In the genomic region with DNA sequence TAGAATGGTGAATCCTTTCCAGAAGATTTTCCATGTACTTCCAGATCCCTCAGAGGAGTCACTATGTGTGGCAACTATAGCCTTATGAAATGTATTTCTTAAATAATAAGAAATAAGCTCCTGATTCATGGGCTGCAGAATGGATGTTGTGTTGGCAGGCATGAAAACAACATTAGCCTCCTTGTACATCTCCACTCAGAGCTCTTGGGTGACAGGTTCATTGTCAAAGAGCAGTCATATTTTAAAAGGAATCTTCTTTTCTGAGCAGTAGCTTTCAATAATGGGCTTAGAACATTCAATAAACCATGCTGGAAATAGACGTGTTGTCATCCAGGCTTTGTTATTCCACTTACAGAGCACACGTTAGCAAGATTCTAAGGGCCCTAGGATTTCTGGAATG, we compare ENCODE assay signal across 24 cellular contexts.
DNase-seq lines count a peak whose midpoint lies in the region; ATAC-seq, FAIRE-seq and TF ChIP-seq lines count a peak whose summit lies in the region.
"Had no signal": no experiment of that assay in that cellular context is flagged by ENCODE, and none has a peak within 500 bp of the region (broad histone marks: within the 10 kb centered on the region; RNA-seq: fewer than 3 reads in every experiment).

No MANE protein-coding gene starts in this region.

- H3K9me1 ChIP-seq in endothelial cell of umbilical vein (replicated peaks; ENCODE audit: control insufficient read depth, extremely low read depth, insufficient read depth, low read length) = no peaks in the 10 kb centered on the region

- no peaks in the 10 kb centered on the region for H3K79me2 ChIP-seq in endothelial cell of umbilical vein (ENCODE audit: control insufficient read depth, insufficient read depth, low read length)

- no peaks in the 10 kb centered on the region for H3K36me3 Mint-ChIP-seq in activated naive CD4-positive, alpha-beta T cell treated with anti-CD3 and anti-CD28 coated beads, Interleukin-2, amount 10 ng/mL, durations not matched to agents 7 days and 5 days
- peaks cover 0 to 6% (median 6%) of the 10 kb centered on the region in 3 donors for H3K36me3 Mint-ChIP-seq in immature natural killer cell

- no peaks in the 10 kb centered on the region for H3K9me3 Mint-ChIP-seq in activated naive CD4-positive, alpha-beta T cell treated with anti-CD3 and anti-CD28 coated beads, Interleukin-2, amount 10 ng/mL, durations not matched to agents 7 days and 5 days
- H3K9me3 Mint-ChIP-seq in immature natural killer cell = no peaks in the 10 kb centered on the region
- H3K9me3 Mint-ChIP-seq: CD14-positive monocyte; CD4-positive, alpha-beta T cell; CD8-positive, alpha-beta memory T cell had no signal

- peak; percentile 38 for FAIRE-seq in endothelial cell of umbilical vein (lab: Jason Lieb, UNC)
- FAIRE-seq: A549, D721Med, GM19239, H1 had no signal

- intact Hi-C loops in endothelial cell of umbilical vein (cut with micrococcal nuclease) = no loop called here
- intact Hi-C loops in tibial artery (cut with DNase I; ENCODE audit: low total_unique reads) = no loop called here

- no TSS peak for BruUV-seq in endothelial cell of umbilical vein (replicated peaks; lab: Mats Ljungman, UMichigan)

- H3K27me3 ChIP-seq in endothelial cell of umbilical vein (ENCODE audit: control insufficient read depth in 2 of 2, insufficient read depth in 2 of 2, low read length in 2 of 2) (no peaks in the 10 kb centered on the region), tibial artery (peaks cover 0 to 8% of the 10 kb centered on the region in 2 donors)
- H3K27me3 ChIP-seq: BE2C; BLaER1 treated with 17β-estradiol and CSF1 and Interleukin-3, amounts not matched to agents 10 nM and 100 nM had no signal

- peaks cover 18% of the 10 kb centered on the region for H3K27me3 Mint-ChIP-seq in activated naive CD4-positive, alpha-beta T cell treated with anti-CD3 and anti-CD28 coated beads, Interleukin-2, amount 10 ng/mL, durations not matched to agents 7 days and 5 days
- H3K27me3 Mint-ChIP-seq in immature natural killer cell (ENCODE audit: low read depth in 3 of 3) = peaks cover 0 to 3% (median 0%) of the 10 kb centered on the region in 3 donors
- H3K27me3 Mint-ChIP-seq: CD4-positive, alpha-beta T cell; CD8-positive, alpha-beta memory T cell had no signal

- H3K27ac Mint-ChIP-seq in activated naive CD4-positive, alpha-beta T cell treated with anti-CD3 and anti-CD28 coated beads, Interleukin-2, amount 10 ng/mL, durations not matched to agents 7 days and 5 days = peak overlapping the region; percentile 8
- peak overlapping the region in 4 of 6 donors; percentile 64 to 84 (median 71) for H3K27ac Mint-ChIP-seq in immature natural killer cell
- H3K27ac Mint-ChIP-seq: CD4-positive, alpha-beta T cell had no signal

- CTCF ChIA-PET in activated naive CD4-positive, alpha-beta T cell treated with anti-CD3 and anti-CD28 coated beads, Interleukin-2, amount 10 ng/mL, durations not matched to agents 7 days and 5 days (lab: Charles Lee) = no interaction called here
- CTCF ChIA-PET in endothelial cell of umbilical vein (lab: Charles Lee) = interaction anchor here (0.6 to 0.8 kb wide), 2 partner anchors 14 to 23 kb away, joined by 3 read pairs; no protein-coding TSS in a partner anchor

- POLR2A ChIA-PET in endothelial cell of umbilical vein (lab: Charles Lee) = no interaction called here

- ATAC-seq in GM19351 (IDR thresholded peaks at IDR 0.05; ENCODE audit: unreplicated experiment) = no peak
- ATAC-seq: A549, GM12878 had no signal

- DNase-seq in activated naive CD4-positive, alpha-beta T cell treated with anti-CD3 and anti-CD28 coated beads, Interleukin-2, amount 10 ng/mL, durations not matched to agents 7 days and 5 days = no peak
- DNase-seq in activated naive CD4-positive, alpha-beta T cell (lab: John Stamatoyannopoulos, UW) = no peak
- DNase-seq in endothelial cell of umbilical vein (ENCODE audit: low read depth, low spot score) (no peak), immature natural killer cell (no peak), NCI-H510A treated with DMSO at 0.1 percent for 48 hours (lab: John Stamatoyannopoulos, UW) (no peak), tibial artery (no peak)
- DNase-seq: 8988T; ACHN; AML-193; BE2C; CD4-positive, alpha-beta T cell; CD8-positive, alpha-beta memory T cell; DMS 273 treated with DMSO at 0.1 percent for 48 hours; DMS79; GDM1; H7 had no signal

- no peak overlapping the region for H3K4me3 Mint-ChIP-seq in activated naive CD4-positive, alpha-beta T cell treated with anti-CD3 and anti-CD28 coated beads, Interleukin-2, amount 10 ng/mL, durations not matched to agents 7 days and 5 days
- peak overlapping the region in 3 of 5 donors; percentile 36 to 44 (median 40) for H3K4me3 Mint-ChIP-seq in immature natural killer cell
- H3K4me3 Mint-ChIP-seq: CD14-positive monocyte; CD4-positive, alpha-beta T cell; CD8-positive, alpha-beta memory T cell had no signal

- H3K27ac ChIP-seq in endothelial cell of umbilical vein (ENCODE audit: insufficient read depth, low read depth, low read length) = no peak overlapping the region
- no peak overlapping the region for H3K27ac ChIP-seq in tibial artery
- H3K27ac ChIP-seq: A549; BLaER1 treated with 17β-estradiol and CSF1 and Interleukin-3, amounts not matched to agents 10 nM and 100 nM had no signal

- H3K4me1 ChIP-seq in endothelial cell of umbilical vein (ENCODE audit: control insufficient read depth, extremely low read depth, insufficient read depth, low read length) (no peaks in the 10 kb centered on the region), tibial artery (no peaks in the 10 kb centered on the region)
- H3K4me1 ChIP-seq: A549, BE2C had no signal

- no peak for TF ChIP-seq POLR2A in endothelial cell of umbilical vein (IDR thresholded peaks at IDR 0.05; ENCODE audit: low read depth, low read length)

- no peaks in the 10 kb centered on the region for H4K20me1 ChIP-seq in endothelial cell of umbilical vein (replicated peaks; ENCODE audit: control insufficient read depth, extremely low read depth, insufficient read depth, low read length)
- H4K20me1 ChIP-seq: BLaER1 treated with 17β-estradiol and CSF1 and Interleukin-3, amounts not matched to agents 10 nM and 100 nM had no signal

- H3K9me3 ChIP-seq in endothelial cell of umbilical vein (replicated peaks; ENCODE audit: control insufficient read depth, insufficient read depth, low read length) = no peaks in the 10 kb centered on the region
- no peaks in the 10 kb centered on the region for H3K9me3 ChIP-seq in tibial artery
- H3K9me3 ChIP-seq: A549; BE2C; BLaER1 treated with 17β-estradiol and CSF1 and Interleukin-3, amounts not matched to agents 10 nM and 100 nM had no signal

- no peaks in the 10 kb centered on the region for H3K36me3 ChIP-seq in endothelial cell of umbilical vein (ENCODE audit: control insufficient read depth in 2 of 2, extremely low read depth in 1 of 2, insufficient read depth in 2 of 2, low read length in 2 of 2)
- H3K36me3 ChIP-seq in tibial artery = no peaks in the 10 kb centered on the region
- H3K36me3 ChIP-seq: BE2C; BLaER1 treated with 17β-estradiol and CSF1 and Interleukin-3, amounts not matched to agents 10 nM and 100 nM had no signal

- no peak overlapping the region for H3K4me3 ChIP-seq in endothelial cell of umbilical vein (replicated peaks in 1 of 3; ENCODE audit: insufficient read depth in 1 of 3, low read depth in 1 of 3, low read length in 3 of 3)
- H3K4me3 ChIP-seq in tibial artery = no peak overlapping the region
- H3K4me3 ChIP-seq: A549; BLaER1 treated with 17β-estradiol and CSF1 and Interleukin-3, amounts not matched to agents 10 nM and 100 nM; GM12878 had no signal

- peaks cover 25% of the 10 kb centered on the region for H3K4me1 Mint-ChIP-seq in activated naive CD4-positive, alpha-beta T cell treated with anti-CD3 and anti-CD28 coated beads, Interleukin-2, amount 10 ng/mL, durations not matched to agents 7 days and 5 days
- peaks cover 39 to 50% of the 10 kb centered on the region in 2 donors for H3K4me1 Mint-ChIP-seq in immature natural killer cell

- no peak overlapping the region for H2AFZ ChIP-seq in endothelial cell of umbilical vein (ENCODE audit: low read depth, low read length)

- H3K4me2 ChIP-seq in endothelial cell of umbilical vein (ENCODE audit: insufficient read depth, low read length) = no peak overlapping the region
- H3K4me2 ChIP-seq: A549; BLaER1 treated with 17β-estradiol and CSF1 and Interleukin-3, amounts not matched to agents 10 nM and 100 nM had no signal

- dilution Hi-C loops in endothelial cell of umbilical vein (cut with MboI; ENCODE audit: extremely low pct_ligation_motif_present, low sequenced_read_pairs) = no loop called here

- no peak overlapping the region for H3K9ac ChIP-seq in endothelial cell of umbilical vein (replicated peaks; ENCODE audit: extremely low read depth, insufficient read depth, low read length)
- H3K9ac ChIP-seq: BLaER1 treated with 17β-estradiol and CSF1 and Interleukin-3, amounts not matched to agents 10 nM and 100 nM had no signal

- TF ChIP-seq CTCF in endothelial cell of umbilical vein (IDR thresholded peaks at IDR 0.05; ENCODE audit: extremely low read depth in 1 of 2, insufficient read depth in 1 of 2, low read depth in 1 of 2, low read length in 2 of 2) (no peak), tibial artery (IDR thresholded peaks at IDR 0.05) (no peak)

TF ChIP-seq in endothelial cell of umbilical vein, 7 proteins besides CTCF, POLR2A, EP300 and RAD21:
- TF ChIP-seq, protein P1, sequence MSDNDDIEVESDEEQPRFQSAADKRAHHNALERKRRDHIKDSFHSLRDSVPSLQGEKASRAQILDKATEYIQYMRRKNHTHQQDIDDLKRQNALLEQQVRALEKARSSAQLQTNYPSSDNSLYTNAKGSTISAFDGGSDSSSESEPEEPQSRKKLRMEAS (IDR thresholded peaks at IDR 0.05; ENCODE audit: insufficient read depth, insufficient read length) = no peak
- TF ChIP-seq GATA2 (IDR thresholded peaks at IDR 0.05; ENCODE audit: insufficient read depth, insufficient read length, low read depth, low read length) = no peak
- no peak for TF ChIP-seq MYC (IDR thresholded peaks at IDR 0.05; ENCODE audit: low read depth, low read length)
- no peak for TF ChIP-seq POLR2AphosphoS5 (IDR thresholded peaks at IDR 0.05; ENCODE audit: insufficient read depth, low read depth, low read length)
- TF ChIP-seq JUN (IDR thresholded peaks at IDR 0.05; ENCODE audit: borderline replicate concordance, insufficient read depth, insufficient read length, low read depth) = no peak
